ENCODE assay signal across 8 cellular contexts in the genomic region with DNA sequence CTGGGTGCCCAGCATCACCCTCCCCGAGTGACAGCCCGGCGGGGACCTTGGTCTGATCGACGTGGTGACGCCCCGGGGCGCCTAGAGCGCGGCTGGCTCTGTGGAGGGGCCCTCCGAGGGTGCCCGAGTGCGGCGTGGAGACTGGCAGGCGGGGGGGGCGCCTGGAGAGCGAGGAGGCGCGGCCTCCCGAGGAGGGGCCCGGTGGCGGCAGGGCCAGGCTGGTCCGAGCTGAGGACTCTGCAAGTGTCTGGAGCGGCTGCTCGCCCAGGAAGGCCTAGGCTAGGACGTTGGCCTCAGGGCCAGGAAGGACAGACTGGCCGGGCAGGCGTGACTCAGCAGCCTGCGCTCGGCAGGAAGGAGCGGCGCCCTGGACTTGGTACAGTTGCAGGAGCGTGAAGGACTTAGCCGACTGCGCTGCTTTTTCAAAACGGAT. TPM values are rescaled to one million over a fixed set of nuclear protein-coding genes. Genes with fewer than 3 reads are reported as not detected.
DNase-seq lines count a peak whose midpoint lies in the region; ATAC-seq, FAIRE-seq and TF ChIP-seq lines count a peak whose summit lies in the region.

No MANE protein-coding gene starts in this region.

- H3K4me3 ChIP-seq in SJCRH30 (peak overlapping the region; percentile 97), cardiac muscle cell (peak overlapping the region; percentile 93), neutrophil (ENCODE audit: low read depth in 1 of 2, low read length in 1 of 2) (peak overlapping the region; percentile 89 to 90)

- peak; percentile 83 for DNase-seq in A172 (ENCODE audit: low spot score)
- DNase-seq in H4 (ENCODE audit: low spot score): peak; percentile 48
- DNase-seq in SJCRH30: peak; percentile 80 to 84
- peak in 40 of 56 donors; percentile 17 to 74 (median 51) for DNase-seq in amygdala (lab: John Stamatoyannopoulos, UW)
- DNase-seq in cardiac muscle cell (ENCODE audit: low read depth in 1 of 2, low spot score in 1 of 2): peak; percentile 75 to 81
- DNase-seq in urothelium cell line (ENCODE audit: low spot score): peak; percentile 54

- H3K9me3 ChIP-seq in SJCRH30 (replicated peaks) (no peaks in the 10 kb centered on the region), cardiac muscle cell (ENCODE audit: low read depth) (no peaks in the 10 kb centered on the region), neutrophil (no peaks in the 10 kb centered on the region)

- peaks cover 14% of the 10 kb centered on the region for H3K4me1 ChIP-seq in SJCRH30
- H3K4me1 ChIP-seq in cardiac muscle cell (ENCODE audit: low read depth): peaks cover 18% of the 10 kb centered on the region
- H3K4me1 ChIP-seq in neutrophil (ENCODE audit: control insufficient read depth in 1 of 2, insufficient read depth in 1 of 2, low read depth in 1 of 2, low read length in 1 of 2): peaks cover 40 to 52% of the 10 kb centered on the region in 2 experiments

- no peak for FAIRE-seq in urothelium cell line (lab: Jason Lieb, UNC)

- H3K36me3 ChIP-seq in SJCRH30 (peaks cover 19% of the 10 kb centered on the region), cardiac muscle cell (no peaks in the 10 kb centered on the region), neutrophil (no peaks in the 10 kb centered on the region)

- H3K27me3 ChIP-seq in SJCRH30: no peaks in the 10 kb centered on the region
- H3K27me3 ChIP-seq in cardiac muscle cell: peaks cover 4% of the 10 kb centered on the region
- no peaks in the 10 kb centered on the region for H3K27me3 ChIP-seq in neutrophil

- TF ChIP-seq CTCF in cardiac muscle cell (IDR thresholded peaks at IDR 0.05; ENCODE audit: low read depth, low read length) (no peak), neutrophil (IDR thresholded peaks at IDR 0.05) (no peak)

- ATAC-seq in HG02938 (IDR thresholded peaks at IDR 0.05; ENCODE audit: unreplicated experiment): no peak

- H3K27ac ChIP-seq in SJCRH30 (peak overlapping the region; percentile 76), cardiac muscle cell (peak overlapping the region; percentile 77), neutrophil (peak overlapping the region; percentile 88)

RNA-seq across cellular contexts. Expression of gene GADD45G, which starts 1.3 kb away (rescaled TPM):
- 6.0 and 10.2 TPM in 2 replicates for total RNA-seq in A172 (2014; rRNA removed; shearing (Covaris generic))
- total RNA-seq in H4 (2014; rRNA removed; shearing (Covaris generic)): 0.52 and 1.3 TPM in 2 replicates
- 23.2 and 23.5 TPM in 2 replicates for total RNA-seq in SJCRH30 (2014; rRNA removed; shearing (Covaris generic))
- total RNA-seq in cardiac muscle cell: 32.7 and 34.6 TPM in 2 replicates
- 42.6 and 44.6 TPM in 2 replicates for polyA plus RNA-seq in cardiac muscle cell
